28 cellular contexts compared by ENCODE assay signal in genomic region chr11:17918049-17918605, GRCh38.
"Had no signal": no experiment of that assay in that cellular context is flagged by ENCODE, and none has a peak within 500 bp of the region (broad histone marks: within the 10 kb centered on the region; RNA-seq: fewer than 3 reads in every experiment).

No MANE protein-coding gene starts in this region.

- H3K9me3 Mint-ChIP-seq: activated CD4-positive, alpha-beta memory T cell treated with anti-CD3 and anti-CD28 coated beads, Interleukin-2, amount 10 ng/mL, durations not matched to agents 7 days and 5 days; activated naive CD4-positive, alpha-beta T cell treated with anti-CD3 and anti-CD28 coated beads, Interleukin-2, amount 10 ng/mL, durations not matched to agents 7 days and 5 days; activated naive CD8-positive, alpha-beta T cell treated with anti-CD3 and anti-CD28 coated beads for 36 hours; activated T-cell treated with anti-CD3 and anti-CD28 coated beads, Interleukin-2, amount 50 U/mL, for 72 hours; activated T-helper 2 cell treated with anti-CD3 and anti-CD28 coated beads, Interferon-gamma antibody, Interleukin-2, Interleukin-4, amounts not matched to agents 10 μg/mL and 5 μg/mL and 100 μg/mL, durations not matched to agents 14 hours and 24 hours and 36 hours had no signal

- DNase-seq: activated CD4-positive, alpha-beta memory T cell treated with anti-CD3 and anti-CD28 coated beads, Interleukin-2, amount 10 ng/mL, durations not matched to agents 7 days and 5 days; activated CD4-positive, alpha-beta T cell treated with anti-CD3 and anti-CD28 coated beads for 36 hours; activated CD4-positive, alpha-beta T cell treated with anti-CD3 and anti-CD28 coated beads, Interleukin-2, amount 50 U/mL, for 1 hour; activated gamma-delta T cell treated with Interleukin-2 at 50 U/mL for 16 hours; activated naive CD4-positive, alpha-beta T cell treated with anti-CD3 and anti-CD28 coated beads, Interleukin-2, amount 10 ng/mL, durations not matched to agents 7 days and 5 days; activated naive CD8-positive, alpha-beta T cell treated with anti-CD3 and anti-CD28 coated beads for 36 hours; activated T-cell treated with anti-CD3 and anti-CD28 coated beads for 4 hours; activated T-cell treated with anti-CD3 and anti-CD28 coated beads, Interleukin-2, amount 50 U/mL, for 72 hours; anterior cingulate cortex; caudate nucleus; Kasumi-1; KBM-7; NCI-H1048; NCI-H146; NCI-H187 treated with DMSO at 0.1 percent for 48 hours; NCI-H2081 treated with DMSO at 0.1 percent for 48 hours; NCI-H2171 treated with DMSO at 0.1 percent for 48 hours; NCI-H226; NCI-H526 treated with DMSO at 0.1 percent for 48 hours; NK-92 treated with Interleukin-12 subunit alpha and Interleukin-12 subunit beta, amount 100 ng/mL, for 24 hours; OCI-M1; RPMI8226; T-helper 1 cell had no signal

- H3K4me1 Mint-ChIP-seq: activated naive CD4-positive, alpha-beta T cell treated with anti-CD3 and anti-CD28 coated beads, Interleukin-2, amount 10 ng/mL, durations not matched to agents 7 days and 5 days had no signal

- H3K27ac Mint-ChIP-seq: activated CD4-positive, alpha-beta memory T cell treated with anti-CD3 and anti-CD28 coated beads, Interleukin-2, amount 10 ng/mL, durations not matched to agents 7 days and 5 days; activated CD4-positive, alpha-beta T cell treated with anti-CD3 and anti-CD28 coated beads for 36 hours; activated naive CD4-positive, alpha-beta T cell treated with anti-CD3 and anti-CD28 coated beads, Interleukin-2, amount 10 ng/mL, durations not matched to agents 7 days and 5 days; activated naive CD8-positive, alpha-beta T cell treated with anti-CD3 and anti-CD28 coated beads for 36 hours; activated T-cell treated with anti-CD3 and anti-CD28 coated beads, Interleukin-2, amount 50 U/mL, for 72 hours; activated T-helper 2 cell treated with anti-CD3 and anti-CD28 coated beads, Interferon-gamma antibody, Interleukin-2, Interleukin-4, amounts not matched to agents 10 μg/mL and 5 μg/mL and 100 μg/mL, durations not matched to agents 14 hours and 24 hours and 36 hours had no signal

- H3K36me3 Mint-ChIP-seq: activated naive CD4-positive, alpha-beta T cell treated with anti-CD3 and anti-CD28 coated beads, Interleukin-2, amount 10 ng/mL, durations not matched to agents 7 days and 5 days had no signal

- H3K27me3 Mint-ChIP-seq: activated CD4-positive, alpha-beta memory T cell treated with anti-CD3 and anti-CD28 coated beads, Interleukin-2, amount 10 ng/mL, durations not matched to agents 7 days and 5 days; activated CD4-positive, alpha-beta T cell treated with anti-CD3 and anti-CD28 coated beads for 36 hours; activated naive CD4-positive, alpha-beta T cell treated with anti-CD3 and anti-CD28 coated beads, Interleukin-2, amount 10 ng/mL, durations not matched to agents 7 days and 5 days; activated naive CD8-positive, alpha-beta T cell treated with anti-CD3 and anti-CD28 coated beads for 36 hours had no signal

- H3K4me3 Mint-ChIP-seq: activated CD4-positive, alpha-beta memory T cell treated with anti-CD3 and anti-CD28 coated beads, Interleukin-2, amount 10 ng/mL, durations not matched to agents 7 days and 5 days; activated CD4-positive, alpha-beta T cell treated with anti-CD3 and anti-CD28 coated beads for 36 hours; activated naive CD4-positive, alpha-beta T cell treated with anti-CD3 and anti-CD28 coated beads, Interleukin-2, amount 10 ng/mL, durations not matched to agents 7 days and 5 days; activated naive CD8-positive, alpha-beta T cell treated with anti-CD3 and anti-CD28 coated beads for 36 hours; activated T-cell treated with anti-CD3 and anti-CD28 coated beads, Interleukin-2, amount 50 U/mL, for 72 hours had no signal

- H3K4me3 ChIP-seq: SK-N-MC had no signal

- H3K27ac ChIP-seq: SK-N-MC, VCaP had no signal

- ATAC-seq: activated CD4-positive, alpha-beta T cell treated with anti-CD3 and anti-CD28 coated beads for 36 hours; activated T-cell treated with anti-CD3 and anti-CD28 coated beads, Interleukin-2, amount 50 U/mL, for 72 hours; Panc1; Right ventricle myocardium inferior had no signal
